Comparison of ENCODE assay signal across 18 cellular contexts in genomic region chr15:80834402-80834801, GRCh38. TPM values are rescaled to one million over a fixed set of nuclear protein-coding genes. Genes with fewer than 3 reads are reported as not detected.
"Had no signal": no experiment of that assay in that cellular context is flagged by ENCODE, and none has a peak within 500 bp of the region (broad histone marks: within the 10 kb centered on the region; RNA-seq: fewer than 3 reads in every experiment).

No MANE protein-coding gene starts in this region.

- H3K4me1 Mint-ChIP-seq: immature natural killer cell; stimulated activated memory B cell treated with anti-CD40 and anti-IgM and Interleukin-4, amounts not matched to agents 10 μg/mL and 1 μg/mL and 100 μg/mL, for 72 hours had no signal

- H3K27ac ChIP-seq: foreskin keratinocyte, spleen, tibial nerve had no signal

- H3K27me3 ChIP-seq: foreskin keratinocyte, spleen had no signal

- H3K9me3 Mint-ChIP-seq: dendritic cell treated with granulocyte-macrophage colony-stimulating factor and Interleukin-4, amounts not matched to agents 40 ng/mL and 50 ng/mL, for 4 days; immature natural killer cell; nephron progenitor cell; stimulated activated memory B cell treated with anti-CD40 and anti-IgM and Interleukin-4, amounts not matched to agents 10 μg/mL and 1 μg/mL and 100 μg/mL, for 72 hours; stimulated activated naive CD8-positive, alpha-beta T cell treated with anti-CD3 and anti-CD28 coated beads, Interleukin-15, Interleukin-2, amounts not matched to agents 100 ng/mL and 50 ng/mL, for 24 hours had no signal

- H3K27ac Mint-ChIP-seq: dendritic cell treated with granulocyte-macrophage colony-stimulating factor and Interleukin-4, amounts not matched to agents 40 ng/mL and 50 ng/mL, for 4 days; immature natural killer cell; naive thymus-derived CD4-positive, alpha-beta T cell; stimulated activated memory B cell treated with anti-CD40 and anti-IgM and Interleukin-4, amounts not matched to agents 10 μg/mL and 1 μg/mL and 100 μg/mL, for 72 hours; stimulated activated naive CD8-positive, alpha-beta T cell treated with anti-CD3 and anti-CD28 coated beads, Interleukin-15, Interleukin-2, amounts not matched to agents 100 ng/mL and 50 ng/mL, for 24 hours had no signal

- H3K36me3 Mint-ChIP-seq: immature natural killer cell; naive thymus-derived CD4-positive, alpha-beta T cell; stimulated activated memory B cell treated with anti-CD40 and anti-IgM and Interleukin-4, amounts not matched to agents 10 μg/mL and 1 μg/mL and 100 μg/mL, for 72 hours had no signal

- H3K27me3 Mint-ChIP-seq: stimulated activated naive CD8-positive, alpha-beta T cell treated with anti-CD3 and anti-CD28 coated beads, Interleukin-15, Interleukin-2, amounts not matched to agents 100 ng/mL and 50 ng/mL, for 24 hours had no signal

- H3K4me3 ChIP-seq: lung, spleen, tibial nerve had no signal

- H3K9me3 ChIP-seq: spleen, tibial nerve had no signal

- H3K4me3 Mint-ChIP-seq: dendritic cell treated with granulocyte-macrophage colony-stimulating factor and Interleukin-4, amounts not matched to agents 40 ng/mL and 50 ng/mL, for 4 days; immature natural killer cell; naive thymus-derived CD4-positive, alpha-beta T cell; nephron progenitor cell; stimulated activated memory B cell treated with anti-CD40 and anti-IgM and Interleukin-4, amounts not matched to agents 10 μg/mL and 1 μg/mL and 100 μg/mL, for 72 hours; stimulated activated naive CD8-positive, alpha-beta T cell treated with anti-CD3 and anti-CD28 coated beads, Interleukin-15, Interleukin-2, amounts not matched to agents 100 ng/mL and 50 ng/mL, for 24 hours had no signal

- H3K36me3 ChIP-seq: spleen, tibial nerve had no signal

- ATAC-seq: foreskin keratinocyte; left cardiac atrium; left ventricle myocardium superior; naive thymus-derived CD4-positive, alpha-beta T cell; sciatic nerve; stimulated activated memory B cell treated with anti-CD40 and anti-IgM and Interleukin-4, amounts not matched to agents 10 μg/mL and 1 μg/mL and 100 μg/mL, for 72 hours had no signal

- H3K4me1 ChIP-seq: foreskin keratinocyte, tibial nerve had no signal

- DNase-seq: foreskin keratinocyte; immature natural killer cell; left cardiac atrium; left ventricle myocardium superior; mesendoderm; naive thymus-derived CD4-positive, alpha-beta T cell; nephron progenitor cell; posterior cingulate gyrus; spleen; stimulated activated CD4-positive, alpha-beta T cell treated with anti-CD3 and anti-CD28 coated beads, Interleukin-15, amount 100 ng/mL, for 24 hours; stimulated activated CD4-positive, alpha-beta T cell treated with anti-CD3 and anti-CD28 coated beads, Interleukin-1b, Interleukin-23, amount 100 ng/mL, for 48 hours; stimulated activated CD4-positive, alpha-beta T cell treated with anti-CD3 and anti-CD28 coated beads, Interleukin-4, amount 100 ng/mL, for 24 hours had no signal

RNA-seq across cellular contexts. Expression of gene CEMIP, which starts 55.2 kb away (rescaled TPM):
- total RNA-seq: left ventricle myocardium superior; naive thymus-derived CD4-positive, alpha-beta T cell had no signal
